Comparison of ENCODE assay signal across 26 cellular contexts in genomic region chr19:45773384-45773783, GRCh38. TPM values are rescaled to one million over a fixed set of nuclear protein-coding genes. Genes with fewer than 3 reads are reported as not detected.
DNase-seq lines count a peak whose midpoint lies in the region; ATAC-seq and TF ChIP-seq lines count a peak whose summit lies in the region.
"Had no signal": no experiment of that assay in that cellular context is flagged by ENCODE, and none has a peak within 500 bp of the region (broad histone marks: within the 10 kb centered on the region; RNA-seq: fewer than 3 reads in every experiment).

No MANE protein-coding gene starts in this region.

- H3K9me3 ChIP-seq in BLaER1: no peaks in the 10 kb centered on the region
- H3K9me3 ChIP-seq: HAP-1, heart right ventricle, ovary, tibial artery had no signal

- H3K4me1 Mint-ChIP-seq in nephron: peaks cover 13% of the 10 kb centered on the region

- no peak overlapping the region for H3K4me3 ChIP-seq in BLaER1
- H3K4me3 ChIP-seq: HAP-1, heart right ventricle, ovary, tibial artery had no signal

- H3K4me3 Mint-ChIP-seq in nephron: peak overlapping the region in 2 of 3 experiments; percentile 19 to 58
- H3K4me3 Mint-ChIP-seq: activated naive CD8-positive, alpha-beta T cell; memory B cell; natural killer cell; stimulated activated naive CD8-positive, alpha-beta T cell treated with anti-CD3 and anti-CD28 coated beads, Interleukin-15, Interleukin-2, amounts not matched to agents 100 ng/mL and 50 ng/mL, for 24 hours had no signal

- H4K20me1 ChIP-seq in BLaER1: peaks cover 33% of the 10 kb centered on the region

- no peak overlapping the region for H3K27ac ChIP-seq in BLaER1
- H3K27ac ChIP-seq: ovary had no signal

- H3K4me2 ChIP-seq in BLaER1: peak overlapping the region; percentile 98

- H3K4me1 ChIP-seq in BLaER1: peaks cover 35% of the 10 kb centered on the region

- no peaks in the 10 kb centered on the region for H3K9me3 Mint-ChIP-seq in nephron
- H3K9me3 Mint-ChIP-seq: memory B cell; natural killer cell; stimulated activated naive CD8-positive, alpha-beta T cell treated with anti-CD3 and anti-CD28 coated beads, Interleukin-15, Interleukin-2, amounts not matched to agents 100 ng/mL and 50 ng/mL, for 24 hours had no signal

- ATAC-seq in SK-N-SH treated with all-trans-retinoic acid at 6 μM for 48 hours: no peak
- ATAC-seq in HG03139 (IDR thresholded peaks at IDR 0.05; ENCODE audit: unreplicated experiment): no peak
- no peak for ATAC-seq in GM19324 (IDR thresholded peaks at IDR 0.05; ENCODE audit: low FRiP score, unreplicated experiment)
- no peak for ATAC-seq in HG03039 (IDR thresholded peaks at IDR 0.05; ENCODE audit: unreplicated experiment)
- ATAC-seq: heart right ventricle, left colon, natural killer cell, sciatic nerve had no signal

- no peak for TF ChIP-seq CTCF in nephron (IDR thresholded peaks at IDR 0.05; ENCODE audit: unreplicated experiment in 3 of 3)

- peak overlapping the region in 2 of 3 experiments; percentile 24 to 56 for H3K27ac Mint-ChIP-seq in nephron
- H3K27ac Mint-ChIP-seq: activated naive CD8-positive, alpha-beta T cell; CD14-positive monocyte; memory B cell; natural killer cell; stimulated activated naive CD8-positive, alpha-beta T cell treated with anti-CD3 and anti-CD28 coated beads, Interleukin-15, Interleukin-2, amounts not matched to agents 100 ng/mL and 50 ng/mL, for 24 hours had no signal

- DNase-seq in LHCN-M2 (ENCODE audit: low read depth) (peak; percentile 36), T-helper 1 cell (no peak)
- DNase-seq: activated CD4-positive, alpha-beta T cell treated with anti-CD3 and anti-CD28 coated beads, Interleukin-2, amount 50 U/mL, for 4 hours; activated CD4-positive, CD25-positive, alpha-beta regulatory T cell; heart right ventricle; natural killer cell; NCI-H1105 treated with DMSO at 0.1 percent for 48 hours; NCI-H2107; NCI-H69; Right ventricle myocardium superior; tibial artery had no signal

- H3K27me3 Mint-ChIP-seq in nephron (ENCODE audit: low read depth): no peaks in the 10 kb centered on the region
- H3K27me3 Mint-ChIP-seq: activated naive CD8-positive, alpha-beta T cell; memory B cell had no signal

- H3K36me3 Mint-ChIP-seq in nephron (ENCODE audit: low read depth): peaks cover 27% of the 10 kb centered on the region
- H3K36me3 Mint-ChIP-seq: natural killer cell had no signal

- peaks cover 12% of the 10 kb centered on the region; the same call in 1 of the 2 replicates for H3K36me3 ChIP-seq in BLaER1
- H3K36me3 ChIP-seq: ovary had no signal

- peaks cover 2% of the 10 kb centered on the region; the same call in 1 of the 2 replicates for H3K27me3 ChIP-seq in BLaER1
- H3K27me3 ChIP-seq: ovary, tibial artery had no signal

- no peak overlapping the region; the same call in 1 of the 2 replicates for H3K9ac ChIP-seq in BLaER1

TF ChIP-seq in SK-N-SH treated with all-trans-retinoic acid at 6 μM for 48 hours, 23 proteins besides CTCF, POLR2A, EP300 and RAD21:
- TF ChIP-seq ESRRG (CRISPR knock-in tag; IDR thresholded peaks at IDR 0.05) (no peak), ZFP30 (CRISPR knock-in tag; IDR thresholded peaks at IDR 0.05) (no peak), TCF4 (CRISPR knock-in tag; IDR thresholded peaks at IDR 0.05; ENCODE audit: borderline replicate concordance) (peak; percentile 74)

RNA-seq across cellular contexts. Expression of gene SIX5, which starts 4.3 kb away (rescaled TPM):
- total RNA-seq in LHCN-M2 (2014; rRNA removed): 7.9 and 8.7 TPM in 2 replicates
- 4.0 TPM for polyA plus RNA-seq in LHCN-M2 (2012)
- polyA plus RNA-seq: CD14-positive monocyte had no signal

RNA-seq across cellular contexts. Expression of gene DMPK, which starts 8.9 kb away (rescaled TPM):
- 90.8 and 121 TPM in 2 replicates for total RNA-seq in LHCN-M2 (2014; rRNA removed)
- 122 TPM for polyA plus RNA-seq in LHCN-M2 (2012)

RNA-seq across cellular contexts. Expression of gene DMWD, which starts 19.3 kb away (rescaled TPM):
- total RNA-seq in LHCN-M2 (2014; rRNA removed): 34.0 and 36.4 TPM in 2 replicates
- polyA plus RNA-seq in LHCN-M2 (2012): 36.4 TPM

RNA-seq across cellular contexts. Expression of gene MEIOSIN, which starts 40.1 kb away (rescaled TPM):
- not detected in 2 replicates for total RNA-seq in LHCN-M2 (2014; rRNA removed)
- polyA plus RNA-seq in LHCN-M2 (2012): not detected
- total RNA-seq: heart right ventricle, left colon, natural killer cell, ovary, Right ventricle myocardium superior, sciatic nerve had no signal
- polyA plus RNA-seq: CD14-positive monocyte, heart right ventricle, ovary had no signal

RNA-seq across cellular contexts. Expression of gene RSPH6A, which starts 41.7 kb away (rescaled TPM):
- 0.11 TPM in 1 of 2 replicates, not detected in the other for total RNA-seq in LHCN-M2 (2014; rRNA removed)
- not detected for polyA plus RNA-seq in LHCN-M2 (2012)
- total RNA-seq: M059J had no signal
- polyA plus RNA-seq: CD14-positive monocyte, heart right ventricle, ovary had no signal
